ENCODE assay signal across 1 cellular context in the genomic region with DNA sequence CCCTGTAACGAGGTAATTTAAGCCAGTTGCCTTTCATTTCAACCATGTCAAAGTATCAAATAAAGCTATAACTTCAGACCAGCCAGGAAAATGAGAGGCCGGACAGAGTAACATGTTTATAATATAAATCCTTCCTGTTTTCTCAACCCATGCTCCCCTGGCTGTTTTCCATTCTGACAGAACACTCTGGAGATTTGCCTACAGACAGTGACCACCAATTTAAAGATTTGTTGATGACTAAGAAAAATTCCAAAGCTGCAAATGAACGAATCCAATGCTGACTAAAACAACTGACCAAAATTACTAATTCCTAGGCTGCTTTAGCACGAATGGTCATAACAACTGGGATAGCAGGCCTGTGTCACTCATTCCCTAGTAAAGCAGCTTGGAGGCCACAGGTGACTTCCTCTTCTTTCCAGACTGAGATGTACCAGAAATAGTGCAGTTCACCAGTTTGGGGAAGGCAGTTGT.
TF ChIP-seq lines count a peak whose summit lies in the region.

No MANE protein-coding gene starts in this region.

TF ChIP-seq in GM23338, 12 proteins besides CTCF, POLR2A, EP300 and RAD21:
- TF ChIP-seq, protein P1, sequence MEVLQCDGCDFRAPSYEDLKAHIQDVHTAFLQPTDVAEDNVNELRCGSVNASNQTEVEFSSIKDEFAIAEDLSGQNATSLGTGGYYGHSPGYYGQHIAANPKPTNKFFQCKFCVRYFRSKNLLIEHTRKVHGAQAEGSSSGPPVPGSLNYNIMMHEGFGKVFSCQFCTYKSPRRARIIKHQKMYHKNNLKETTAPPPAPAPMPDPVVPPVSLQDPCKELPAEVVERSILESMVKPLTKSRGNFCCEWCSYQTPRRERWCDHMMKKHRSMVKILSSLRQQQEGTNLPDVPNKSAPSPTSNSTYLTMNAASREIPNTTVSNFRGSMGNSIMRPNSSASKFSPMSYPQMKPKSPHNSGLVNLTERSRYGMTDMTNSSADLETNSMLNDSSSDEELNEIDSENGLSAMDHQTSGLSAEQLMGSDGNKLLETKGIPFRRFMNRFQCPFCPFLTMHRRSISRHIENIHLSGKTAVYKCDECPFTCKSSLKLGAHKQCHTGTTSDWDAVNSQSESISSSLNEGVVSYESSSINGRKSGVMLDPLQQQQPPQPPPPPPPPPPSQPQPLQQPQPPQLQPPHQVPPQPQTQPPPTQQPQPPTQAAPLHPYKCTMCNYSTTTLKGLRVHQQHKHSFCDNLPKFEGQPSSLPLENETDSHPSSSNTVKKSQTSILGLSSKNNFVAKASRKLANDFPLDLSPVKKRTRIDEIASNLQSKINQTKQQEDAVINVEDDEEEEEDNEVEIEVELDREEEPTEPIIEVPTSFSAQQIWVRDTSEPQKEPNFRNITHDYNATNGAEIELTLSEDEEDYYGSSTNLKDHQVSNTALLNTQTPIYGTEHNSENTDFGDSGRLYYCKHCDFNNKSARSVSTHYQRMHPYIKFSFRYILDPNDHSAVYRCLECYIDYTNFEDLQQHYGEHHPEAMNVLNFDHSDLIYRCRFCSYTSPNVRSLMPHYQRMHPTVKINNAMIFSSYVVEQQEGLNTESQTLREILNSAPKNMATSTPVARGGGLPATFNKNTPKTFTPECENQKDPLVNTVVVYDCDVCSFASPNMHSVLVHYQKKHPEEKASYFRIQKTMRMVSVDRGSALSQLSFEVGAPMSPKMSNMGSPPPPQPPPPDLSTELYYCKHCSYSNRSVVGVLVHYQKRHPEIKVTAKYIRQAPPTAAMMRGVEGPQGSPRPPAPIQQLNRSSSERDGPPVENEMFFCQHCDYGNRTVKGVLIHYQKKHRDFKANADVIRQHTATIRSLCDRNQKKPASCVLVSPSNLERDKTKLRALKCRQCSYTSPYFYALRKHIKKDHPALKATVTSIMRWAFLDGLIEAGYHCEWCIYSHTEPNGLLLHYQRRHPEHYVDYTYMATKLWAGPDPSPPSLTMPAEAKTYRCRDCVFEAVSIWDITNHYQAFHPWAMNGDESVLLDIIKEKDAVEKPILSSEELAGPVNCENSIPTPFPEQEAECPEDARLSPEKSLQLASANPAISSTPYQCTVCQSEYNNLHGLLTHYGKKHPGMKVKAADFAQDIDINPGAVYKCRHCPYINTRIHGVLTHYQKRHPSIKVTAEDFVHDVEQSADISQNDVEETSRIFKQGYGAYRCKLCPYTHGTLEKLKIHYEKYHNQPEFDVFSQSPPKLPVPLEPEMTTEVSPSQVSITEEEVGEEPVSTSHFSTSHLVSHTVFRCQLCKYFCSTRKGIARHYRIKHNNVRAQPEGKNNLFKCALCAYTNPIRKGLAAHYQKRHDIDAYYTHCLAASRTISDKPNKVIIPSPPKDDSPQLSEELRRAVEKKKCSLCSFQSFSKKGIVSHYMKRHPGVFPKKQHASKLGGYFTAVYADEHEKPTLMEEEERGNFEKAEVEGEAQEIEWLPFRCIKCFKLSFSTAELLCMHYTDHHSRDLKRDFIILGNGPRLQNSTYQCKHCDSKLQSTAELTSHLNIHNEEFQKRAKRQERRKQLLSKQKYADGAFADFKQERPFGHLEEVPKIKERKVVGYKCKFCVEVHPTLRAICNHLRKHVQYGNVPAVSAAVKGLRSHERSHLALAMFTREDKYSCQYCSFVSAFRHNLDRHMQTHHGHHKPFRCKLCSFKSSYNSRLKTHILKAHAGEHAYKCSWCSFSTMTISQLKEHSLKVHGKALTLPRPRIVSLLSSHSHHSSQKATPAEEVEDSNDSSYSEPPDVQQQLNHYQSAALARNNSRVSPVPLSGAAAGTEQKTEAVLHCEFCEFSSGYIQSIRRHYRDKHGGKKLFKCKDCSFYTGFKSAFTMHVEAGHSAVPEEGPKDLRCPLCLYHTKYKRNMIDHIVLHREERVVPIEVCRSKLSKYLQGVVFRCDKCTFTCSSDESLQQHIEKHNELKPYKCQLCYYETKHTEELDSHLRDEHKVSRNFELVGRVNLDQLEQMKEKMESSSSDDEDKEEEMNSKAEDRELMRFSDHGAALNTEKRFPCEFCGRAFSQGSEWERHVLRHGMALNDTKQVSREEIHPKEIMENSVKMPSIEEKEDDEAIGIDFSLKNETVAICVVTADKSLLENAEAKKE (CRISPR knock-in tag; IDR thresholded peaks at IDR 0.05), result no peak
- TF ChIP-seq POLR2AphosphoS5 (IDR thresholded peaks at IDR 0.05; ENCODE audit: low read depth), result no peak
- no peak for TF ChIP-seq EZH2 (IDR thresholded peaks at IDR 0.05; ENCODE audit: low read depth, unreplicated experiment)
- TF ChIP-seq JUNB (IDR thresholded peaks at IDR 0.05; ENCODE audit: unreplicated experiment), result no peak
- TF ChIP-seq, protein P2, sequence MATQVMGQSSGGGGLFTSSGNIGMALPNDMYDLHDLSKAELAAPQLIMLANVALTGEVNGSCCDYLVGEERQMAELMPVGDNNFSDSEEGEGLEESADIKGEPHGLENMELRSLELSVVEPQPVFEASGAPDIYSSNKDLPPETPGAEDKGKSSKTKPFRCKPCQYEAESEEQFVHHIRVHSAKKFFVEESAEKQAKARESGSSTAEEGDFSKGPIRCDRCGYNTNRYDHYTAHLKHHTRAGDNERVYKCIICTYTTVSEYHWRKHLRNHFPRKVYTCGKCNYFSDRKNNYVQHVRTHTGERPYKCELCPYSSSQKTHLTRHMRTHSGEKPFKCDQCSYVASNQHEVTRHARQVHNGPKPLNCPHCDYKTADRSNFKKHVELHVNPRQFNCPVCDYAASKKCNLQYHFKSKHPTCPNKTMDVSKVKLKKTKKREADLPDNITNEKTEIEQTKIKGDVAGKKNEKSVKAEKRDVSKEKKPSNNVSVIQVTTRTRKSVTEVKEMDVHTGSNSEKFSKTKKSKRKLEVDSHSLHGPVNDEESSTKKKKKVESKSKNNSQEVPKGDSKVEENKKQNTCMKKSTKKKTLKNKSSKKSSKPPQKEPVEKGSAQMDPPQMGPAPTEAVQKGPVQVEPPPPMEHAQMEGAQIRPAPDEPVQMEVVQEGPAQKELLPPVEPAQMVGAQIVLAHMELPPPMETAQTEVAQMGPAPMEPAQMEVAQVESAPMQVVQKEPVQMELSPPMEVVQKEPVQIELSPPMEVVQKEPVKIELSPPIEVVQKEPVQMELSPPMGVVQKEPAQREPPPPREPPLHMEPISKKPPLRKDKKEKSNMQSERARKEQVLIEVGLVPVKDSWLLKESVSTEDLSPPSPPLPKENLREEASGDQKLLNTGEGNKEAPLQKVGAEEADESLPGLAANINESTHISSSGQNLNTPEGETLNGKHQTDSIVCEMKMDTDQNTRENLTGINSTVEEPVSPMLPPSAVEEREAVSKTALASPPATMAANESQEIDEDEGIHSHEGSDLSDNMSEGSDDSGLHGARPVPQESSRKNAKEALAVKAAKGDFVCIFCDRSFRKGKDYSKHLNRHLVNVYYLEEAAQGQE (IDR thresholded peaks at IDR 0.05; ENCODE audit: unreplicated experiment), result no peak
- TF ChIP-seq, protein P3, sequence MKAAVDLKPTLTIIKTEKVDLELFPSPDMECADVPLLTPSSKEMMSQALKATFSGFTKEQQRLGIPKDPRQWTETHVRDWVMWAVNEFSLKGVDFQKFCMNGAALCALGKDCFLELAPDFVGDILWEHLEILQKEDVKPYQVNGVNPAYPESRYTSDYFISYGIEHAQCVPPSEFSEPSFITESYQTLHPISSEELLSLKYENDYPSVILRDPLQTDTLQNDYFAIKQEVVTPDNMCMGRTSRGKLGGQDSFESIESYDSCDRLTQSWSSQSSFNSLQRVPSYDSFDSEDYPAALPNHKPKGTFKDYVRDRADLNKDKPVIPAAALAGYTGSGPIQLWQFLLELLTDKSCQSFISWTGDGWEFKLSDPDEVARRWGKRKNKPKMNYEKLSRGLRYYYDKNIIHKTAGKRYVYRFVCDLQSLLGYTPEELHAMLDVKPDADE (IDR thresholded peaks at IDR 0.05), result no peak
- TF ChIP-seq ZNF331 (CRISPR knock-in tag; IDR thresholded peaks at IDR 0.05; ENCODE audit: low read depth), result no peak
- TF ChIP-seq ZNF114 (CRISPR knock-in tag; IDR thresholded peaks at IDR 0.05), result no peak
- TF ChIP-seq NANOG (IDR thresholded peaks at IDR 0.05; ENCODE audit: borderline replicate concordance), result no peak
- TF ChIP-seq STAT1 (IDR thresholded peaks at IDR 0.05; ENCODE audit: unreplicated experiment), result no peak
- TF ChIP-seq CREB1 (CRISPR knock-in tag; IDR thresholded peaks at IDR 0.05; ENCODE audit: low read depth), result no peak
- TF ChIP-seq EZH2phosphoT487 (IDR thresholded peaks at IDR 0.05; ENCODE audit: unreplicated experiment), result no peak
TF ChIP-seq in GM23338: peak in this region for 0.
